In genomic region chr7:42142089-42142488, GRCh38 we compare ENCODE assay signal across 18 cellular contexts.
"Had no signal": no experiment of that assay in that cellular context is flagged by ENCODE, and none has a peak within 500 bp of the region (broad histone marks: within the 10 kb centered on the region; RNA-seq: fewer than 3 reads in every experiment).

No MANE protein-coding gene starts in this region.

- H3K27ac Mint-ChIP-seq: naive thymus-derived CD4-positive, alpha-beta T cell had no signal

- H3K4me1 Mint-ChIP-seq: naive thymus-derived CD4-positive, alpha-beta T cell had no signal

- H3K4me1 ChIP-seq: foreskin keratinocyte, lower lobe of right lung had no signal

- H3K27ac ChIP-seq: coronary artery, dorsolateral prefrontal cortex, esophagus muscularis mucosa, foreskin keratinocyte, gastrocnemius medialis, heart right ventricle, left lung, lower lobe of right lung had no signal

- ATAC-seq: foreskin keratinocyte; gastrocnemius medialis; heart right ventricle; left cardiac atrium; left lung; left ventricle myocardium superior; lower lobe of right lung; naive thymus-derived CD4-positive, alpha-beta T cell had no signal

- H3K4me3 Mint-ChIP-seq: naive thymus-derived CD4-positive, alpha-beta T cell had no signal

- DNase-seq: dermis blood vessel endothelial cell; dorsolateral prefrontal cortex; effector CD4-positive, alpha-beta T cell; effector memory CD4-positive, alpha-beta T cell; foreskin keratinocyte; gastrocnemius medialis; glutamatergic neuron; heart right ventricle; hippocampal formation; left cardiac atrium; left lung; left ventricle myocardium superior; lower lobe of right lung; mesenchymal stem cell; midbrain; naive thymus-derived CD4-positive, alpha-beta T cell had no signal

- H3K4me3 ChIP-seq: coronary artery, dorsolateral prefrontal cortex, esophagus muscularis mucosa, gastrocnemius medialis, heart right ventricle, left lung, lower lobe of right lung had no signal

- H3K36me3 ChIP-seq: esophagus muscularis mucosa, gastrocnemius medialis, left lung, lower lobe of right lung had no signal

- H3K9me3 ChIP-seq: esophagus muscularis mucosa, gastrocnemius medialis, heart right ventricle, left lung, lower lobe of right lung had no signal

- H3K36me3 Mint-ChIP-seq: naive thymus-derived CD4-positive, alpha-beta T cell had no signal

- H3K27me3 ChIP-seq: esophagus muscularis mucosa, foreskin keratinocyte, gastrocnemius medialis, heart right ventricle, left lung had no signal
